Comparison of ENCODE assay signal across 8 cellular contexts in genomic region chr7:149422065-149422913, GRCh38. TPM values are rescaled to one million over a fixed set of nuclear protein-coding genes. Genes with fewer than 3 reads are reported as not detected.
DNase-seq lines count a peak whose midpoint lies in the region; ATAC-seq and TF ChIP-seq lines count a peak whose summit lies in the region.

No MANE protein-coding gene starts in this region.

- no peaks in the 10 kb centered on the region; the same call in 1 of the 2 replicates for H3K9me1 ChIP-seq in IMR-90 (ENCODE audit: insufficient read depth, low read length)

- no peaks in the 10 kb centered on the region for H3K9me2 ChIP-seq in DOHH2 (replicated peaks; ENCODE audit: control insufficient read depth, low read length)

- H2BK5ac ChIP-seq in IMR-90 (ENCODE audit: low read depth, low read length, poor library complexity, severe bottlenecking): no peak overlapping the region

- H3K27me3 ChIP-seq in DOHH2 (ENCODE audit: control insufficient read depth, low read length) (peaks cover 9% of the 10 kb centered on the region), IMR-90 (ENCODE audit: control insufficient read depth, insufficient read depth, low read length) (no peaks in the 10 kb centered on the region), Panc1 (ENCODE audit: control insufficient read depth, insufficient read depth, low read length) (no peaks in the 10 kb centered on the region), parathyroid adenoma (ENCODE audit: control insufficient read depth, insufficient read depth, low read length) (no peaks in the 10 kb centered on the region), tibial artery (peaks cover 0 to 5% of the 10 kb centered on the region in 2 donors)

- intact Hi-C loops in IMR-90 (cut with micrococcal nuclease): loop anchor here (5.0 to 10.0 kb wide), 2 partner anchors 110 to 203 kb away; no protein-coding TSS in a partner anchor
- intact Hi-C loops in Panc1 (cut with micrococcal nuclease; ENCODE audit: unreplicated experiment): no loop called here
- intact Hi-C loops in tibial artery (cut with DNase I; ENCODE audit: low total_unique reads): no loop called here

- no peak overlapping the region for H3K4ac ChIP-seq in IMR-90 (ENCODE audit: low read depth, low read length)

- H2BK20ac ChIP-seq in IMR-90 (ENCODE audit: low read depth, low read length): no peak overlapping the region

- ATAC-seq in GM21528 (IDR thresholded peaks at IDR 0.05; ENCODE audit: low FRiP score, unreplicated experiment): peak; percentile 96
- ATAC-seq in IMR-90 (ENCODE audit: low read depth): peak; percentile 98
- ATAC-seq in Panc1: peak; percentile 98

- peak overlapping the region; percentile 77 to 96; a peak in 2 of 4 replicates for H4K8ac ChIP-seq in IMR-90 (ENCODE audit: low read depth in 2 of 2, low read length in 2 of 2)

- H3K9me3 ChIP-seq in DOHH2 (ENCODE audit: control insufficient read depth, insufficient read depth, low read length) (no peaks in the 10 kb centered on the region), IMR-90 (ENCODE audit: control insufficient read depth, insufficient read depth, low read length) (no peaks in the 10 kb centered on the region), Panc1 (ENCODE audit: control insufficient read depth, insufficient read depth, low read depth, low read length) (no peaks in the 10 kb centered on the region), parathyroid adenoma (ENCODE audit: control insufficient read depth, low read length) (no peaks in the 10 kb centered on the region), tibial artery (no peaks in the 10 kb centered on the region)

- no peak overlapping the region for H2BK15ac ChIP-seq in IMR-90 (ENCODE audit: low read depth, low read length)

- CTCF ChIA-PET in IMR-90 (lab: Yijun Ruan, JAX): interaction anchor here (0.9 to 1.5 kb wide), 2 partner anchors 11 to 18 kb away, joined by 3 read pairs; no protein-coding TSS in a partner anchor
- CTCF ChIA-PET in Panc1 (lab: Charles Lee): interaction anchor here (0.7 kb wide), 2 partner anchors 23 to 160 kb away, joined by 4 to 5 read pairs; partner anchors contain the start of gene ZNF783

- H2BK120ac ChIP-seq in IMR-90 (ENCODE audit: low read depth, low read length): no peak overlapping the region

- H2AFZ ChIP-seq in IMR-90 (replicated peaks; ENCODE audit: low read length, poor library complexity) (peak overlapping the region; percentile 98), parathyroid adenoma (peak overlapping the region; percentile 77)

- H3F3A ChIP-seq in DOHH2 (ENCODE audit: control insufficient read depth, insufficient read depth): peaks cover 9% of the 10 kb centered on the region

- WGBS in IMR-90 (ENCODE audit: extremely low coverage in 2 of 2, insufficient read length in 1 of 2), 2 experiments: 12% methylated on average over 26 of the region's 71 CpGs; no CpG with 5 or more reads in 1 of the 2 experiments

- peak overlapping the region; percentile 70; the same call in 1 of the 2 replicates for H4K5ac ChIP-seq in IMR-90 (ENCODE audit: low read depth, low read length)

- no peaks in the 10 kb centered on the region for H3K79me1 ChIP-seq in IMR-90 (ENCODE audit: low read depth in 1 of 2, low read length in 2 of 2)

- dilution Hi-C loops in IMR-90 (cut with HindIII; ENCODE audit: low sequenced_read_pairs, unreplicated experiment): no loop called here

- no peak for TF ChIP-seq POLR2A in IMR-90 (IDR thresholded peaks at IDR 0.05; ENCODE audit: low read depth, low read length)

- BruUV-seq in IMR-90 (replicated peaks; lab: Mats Ljungman, UMichigan) (no TSS peak), Panc1 (replicated peaks; lab: Mats Ljungman, UMichigan) (no TSS peak)

- H2AK9ac ChIP-seq in IMR-90 (replicated peaks; ENCODE audit: low read depth, low read length, poor library complexity): peak overlapping the region; percentile 7

- H3K9ac ChIP-seq in IMR-90 (ENCODE audit: low read depth, low read length) (no peak overlapping the region), parathyroid adenoma (no peak overlapping the region)

- TF ChIP-seq CTCF in DOHH2 (IDR thresholded peaks at IDR 0.05; ENCODE audit: low read depth, low read length, poor library complexity, severe bottlenecking): peak; percentile 56
- peak; percentile 85 for TF ChIP-seq CTCF in IMR-90 (conservative IDR thresholded peaks at IDR 0.05; ENCODE audit: low read depth, low read length)
- peak; percentile 100 for TF ChIP-seq CTCF in Panc1 (IDR thresholded peaks at IDR 0.05)
- TF ChIP-seq CTCF in parathyroid adenoma (IDR thresholded peaks at IDR 0.05): peak; percentile 41
- TF ChIP-seq CTCF in tibial artery (IDR thresholded peaks at IDR 0.05): peak; percentile 28 to 76

- peaks cover 13% of the 10 kb centered on the region for H3K4me1 ChIP-seq in DOHH2 (ENCODE audit: control insufficient read depth, low read length)
- no peaks in the 10 kb centered on the region for H3K4me1 ChIP-seq in IMR-90 (ENCODE audit: control insufficient read depth, insufficient read depth, low read length)
- no peaks in the 10 kb centered on the region for H3K4me1 ChIP-seq in Panc1 (ENCODE audit: control insufficient read depth, insufficient read depth, low read length)
- H3K4me1 ChIP-seq in parathyroid adenoma: no peaks in the 10 kb centered on the region
- peaks cover 0 to 13% (median 8%) of the 10 kb centered on the region in 4 donors for H3K4me1 ChIP-seq in tibial artery

- H3K36me3 ChIP-seq in DOHH2 (ENCODE audit: control insufficient read depth, low read length) (no peaks in the 10 kb centered on the region), IMR-90 (ENCODE audit: control insufficient read depth, insufficient read depth, low read length) (peaks cover 1% of the 10 kb centered on the region; the same call in 1 of the 2 replicates), Panc1 (ENCODE audit: control insufficient read depth, insufficient read depth, low read length) (no peaks in the 10 kb centered on the region), parathyroid adenoma (ENCODE audit: control insufficient read depth, insufficient read depth, low read length) (no peaks in the 10 kb centered on the region), tibial artery (no peaks in the 10 kb centered on the region)

- in situ Hi-C loops in IMR-90 (cut with MboI; ENCODE audit: low sequenced_read_pairs): no loop called here
- in situ Hi-C loops in Panc1 (cut with HindIII; ENCODE audit: low pct_unique_long_range_greater_than_20kb, low sequenced_read_pairs): no loop called here

- POLR2A ChIA-PET in IMR-90 (lab: Charles Lee; ENCODE audit: unreplicated experiment): no interaction called here
- POLR2A ChIA-PET in Panc1 (lab: Charles Lee): no interaction called here

- DNase-seq in IMR-90 (peak; percentile 53), Panc1 (ENCODE audit: low read depth, low spot score) (peak; percentile 15), activated gamma-delta T cell (lab: John Stamatoyannopoulos, UW) (peak; percentile 57), germinal center (ENCODE audit: low spot score) (peak; percentile 93), tibial artery (no peak)

- TF ChIP-seq RAD21 in IMR-90 (IDR thresholded peaks at IDR 0.05; ENCODE audit: low read length): peak; percentile 32; the same call in 1 of the 2 replicates

- H3K79me2 ChIP-seq in DOHH2 (ENCODE audit: control insufficient read depth, low read length) (no peaks in the 10 kb centered on the region), parathyroid adenoma (no peaks in the 10 kb centered on the region)

- H3K4me3 ChIP-seq in DOHH2 (ENCODE audit: low read length): peak overlapping the region; percentile 72
- H3K4me3 ChIP-seq in IMR-90 (ENCODE audit: insufficient read depth, low read depth, low read length): peak overlapping the region; percentile 31
- peak overlapping the region; percentile 44 to 59 for H3K4me3 ChIP-seq in Panc1 (ENCODE audit: low read depth in 2 of 2, low read length in 2 of 2)
- H3K4me3 ChIP-seq in parathyroid adenoma (ENCODE audit: low read depth, low read length): peak overlapping the region; percentile 51
- H3K4me3 ChIP-seq in tibial artery: peak overlapping the region; percentile 50

- H4K20me1 ChIP-seq in DOHH2 (ENCODE audit: control insufficient read depth, insufficient read depth, low read depth, low read length) (no peaks in the 10 kb centered on the region), IMR-90 (ENCODE audit: insufficient read depth, low read length) (no peaks in the 10 kb centered on the region)

- no peak overlapping the region for H3K14ac ChIP-seq in IMR-90 (replicated peaks; ENCODE audit: low read depth, low read length)

- H3K23ac ChIP-seq in IMR-90 (ENCODE audit: low read depth, low read length): no peak overlapping the region

- H3K56ac ChIP-seq in IMR-90 (ENCODE audit: extremely low read depth, insufficient read depth, low read length): no peak overlapping the region

- H3K18ac ChIP-seq in IMR-90 (ENCODE audit: low read depth, low read length): no peak overlapping the region

- H3K27ac ChIP-seq in DOHH2 (ENCODE audit: low read depth, low read length): no peak overlapping the region
- no peak overlapping the region for H3K27ac ChIP-seq in IMR-90 (ENCODE audit: insufficient read depth, low read length)
- peak overlapping the region; percentile 75 for H3K27ac ChIP-seq in Panc1 (ENCODE audit: low read length)
- H3K27ac ChIP-seq in parathyroid adenoma: no peak overlapping the region
- no peak overlapping the region for H3K27ac ChIP-seq in tibial artery

- no peak overlapping the region for H4K91ac ChIP-seq in IMR-90 (ENCODE audit: insufficient read depth, low read depth, low read length)

- peak overlapping the region; percentile 79 for H3K4me2 ChIP-seq in DOHH2 (ENCODE audit: low read length)
- H3K4me2 ChIP-seq in IMR-90 (ENCODE audit: low read depth, low read length): peak overlapping the region; percentile 5; the same call in 1 of the 2 replicates
- peak overlapping the region; percentile 86 for H3K4me2 ChIP-seq in parathyroid adenoma (ENCODE audit: low read length)

- no peak overlapping the region for H2AK5ac ChIP-seq in IMR-90 (ENCODE audit: low read depth, low read length)

TF ChIP-seq in IMR-90, 13 proteins besides CTCF, POLR2A, EP300 and RAD21 (continues in another document):
- no peak for TF ChIP-seq MXI1 (IDR thresholded peaks at IDR 0.05; ENCODE audit: borderline replicate concordance, low read depth, low read length)
- no peak for TF ChIP-seq BHLHE40 (IDR thresholded peaks at IDR 0.05; ENCODE audit: low read depth, low read length)
- TF ChIP-seq MAFK (IDR thresholded peaks at IDR 0.05; ENCODE audit: low read depth, low read length): no peak
- TF ChIP-seq CEBPB (IDR thresholded peaks at IDR 0.05; ENCODE audit: low read depth, low read length): no peak
- TF ChIP-seq SMC3 (IDR thresholded peaks at IDR 0.05; ENCODE audit: low read depth, low read length): peak; percentile 46

RNA-seq across cellular contexts. Expression of gene ZNF777, which starts 38.6 kb away (rescaled TPM):
- total RNA-seq in IMR-90 (2012; rRNA removed) (3.2 and 3.6 TPM in 2 replicates), Panc1 (2021; ENCODE audit: unreplicated experiment) (17.4 TPM)
- 6.5 and 7.9 TPM in 2 replicates for polyA plus RNA-seq in IMR-90 (2012; rRNA removed)
- polyA plus RNA-seq in IMR-90 (2012; cell fraction: cytosol; rRNA removed): 4.9 and 7.9 TPM in 2 replicates
- polyA plus RNA-seq in IMR-90 (2012; cell fraction: nucleus; rRNA removed; ENCODE audit: low replicate concordance): 5.6 and 10.0 TPM in 2 replicates
- polyA plus RNA-seq in Panc1 (2012; ENCODE audit: insufficient read length): 18.8 TPM

Comparison
In these comparisons a context has a peak if more than half of its experiments do, and no peak if none do; other contexts are left out.
1. H3K4me2 ChIP-seq: peak in every context shown above with its lines; median percentile 86 in parathyroid adenoma; 79 in DOHH2; 5 in IMR-90.
2. CTCF ChIP-seq: peak in every context shown above with its lines; median percentile 100 in Panc1; 85 in IMR-90; 56 in DOHH2; 52 in tibial artery; 41 in parathyroid adenoma.
3. DNase-seq: peak in IMR-90 (single experiment), Panc1 (single experiment), activated gamma-delta T cell (single experiment) and germinal center (single experiment); none in tibial artery (0 of 2).
4. Peak in every context shown above with its lines, with median percentiles within 50 percentile points of each other: H3K4me3 ChIP-seq and ATAC-seq.